8 cellular contexts compared by ENCODE assay signal in the genomic region with DNA sequence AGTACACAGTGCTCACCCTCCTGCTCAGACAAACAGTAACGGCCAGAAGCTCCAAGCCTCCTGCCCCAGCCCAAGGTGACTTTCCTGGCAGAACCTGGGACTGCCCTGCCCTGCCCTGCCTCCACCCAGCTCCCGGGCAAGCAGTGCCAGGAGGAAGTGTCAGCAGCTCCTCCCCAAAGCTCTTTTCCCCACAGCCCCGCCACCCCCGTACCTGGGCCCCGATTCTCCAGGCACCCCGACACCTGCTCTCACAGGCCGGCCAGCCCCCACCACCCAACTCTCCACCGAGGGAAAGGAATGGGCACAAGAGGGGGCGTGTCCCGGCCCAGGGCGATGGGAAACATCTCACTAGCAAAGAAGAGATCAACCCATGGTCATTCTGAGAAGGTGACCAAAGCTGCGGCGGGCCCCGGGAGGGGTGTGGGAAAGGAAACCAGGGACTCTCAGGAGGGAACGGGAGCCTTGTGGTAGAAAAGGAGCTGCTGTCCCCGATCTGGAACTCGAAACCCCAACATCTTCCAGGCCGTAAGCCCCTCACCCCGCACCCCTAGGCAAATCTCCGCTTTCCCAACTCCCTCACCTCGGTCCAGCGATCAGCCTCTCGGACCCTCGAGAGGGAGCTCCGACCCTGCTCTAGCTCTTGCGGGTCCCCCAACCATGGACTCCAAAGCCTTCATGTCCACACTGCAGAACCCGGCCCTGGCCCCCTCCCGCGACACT. TPM values are rescaled to one million over a fixed set of nuclear protein-coding genes. Genes with fewer than 3 reads are reported as not detected.
DNase-seq lines count a peak whose midpoint lies in the region; ATAC-seq, FAIRE-seq and TF ChIP-seq lines count a peak whose summit lies in the region.

No MANE protein-coding gene starts in this region.

- WGBS in prostate gland, result 4% methylated on average over 25 of the region's 29 CpGs

- H3K27ac ChIP-seq in SJCRH30 (peak overlapping the region; percentile 69), prostate gland (peak overlapping the region; percentile 88 to 89)

- H3K36me3 ChIP-seq in SJCRH30 (no peaks in the 10 kb centered on the region), prostate gland (no peaks in the 10 kb centered on the region)

- TF ChIP-seq CTCF in prostate gland (IDR thresholded peaks at IDR 0.05), result no peak

- DNase-seq in EH (ENCODE audit: low read depth) (peak; percentile 49), SJCRH30 (peak in 1 of 2 experiments; percentile 22), glomerular visceral epithelial cell (ENCODE audit: extremely low spot score) (peak; percentile 46), prostate gland (ENCODE audit: low spot score) (peak; percentile 31), KBM-7 (no peak), urothelium cell line (ENCODE audit: low spot score) (no peak), A172 (ENCODE audit: low spot score) (no peak)

- H3K27me3 ChIP-seq in SJCRH30 (no peaks in the 10 kb centered on the region), prostate gland (replicated peaks; ENCODE audit: insufficient read depth) (no peaks in the 10 kb centered on the region)

- H3K4me3 ChIP-seq in SJCRH30 (peak overlapping the region; percentile 76), prostate gland (peak overlapping the region; percentile 81 to 85)

- no peak for FAIRE-seq in urothelium cell line (lab: Jason Lieb, UNC)

- H3K9me3 ChIP-seq in SJCRH30 (replicated peaks), result no peaks in the 10 kb centered on the region
- no peaks in the 10 kb centered on the region for H3K9me3 ChIP-seq in prostate gland

- in situ Hi-C loops in KBM-7 (cut with MboI; ENCODE audit: low pct_unique_long_range_greater_than_20kb, low sequenced_read_pairs), result no loop called here

- peak; percentile 8 for TF ChIP-seq POLR2A in prostate gland (IDR thresholded peaks at IDR 0.05)

- H3K4me1 ChIP-seq in SJCRH30, result peaks cover 41% of the 10 kb centered on the region
- H3K4me1 ChIP-seq in prostate gland (replicated peaks), result peaks cover 26% of the 10 kb centered on the region

- ATAC-seq in GM18909 (IDR thresholded peaks at IDR 0.05; ENCODE audit: poor library complexity, unreplicated experiment), result no peak

- intact Hi-C loops in prostate gland (cut with DNase I), result loop anchor here (5.0 kb wide), 1 partner anchor 137 kb away; no protein-coding TSS in a partner anchor

RNA-seq across cellular contexts. Expression of a gene that starts 1.2 kb away (rescaled TPM):
- 17.4 and 21.7 TPM in 2 replicates for total RNA-seq in SJCRH30 (2014; rRNA removed; shearing (Covaris generic))
- total RNA-seq in prostate gland, result 100 to 1,000 TPM in 1 of 2 donors, 10 to 100 TPM in 1; 51.1 to 181 TPM
- 85.8 and 106 TPM in 2 replicates for total RNA-seq in A172 (2014; rRNA removed; shearing (Covaris generic))

RNA-seq across cellular contexts. Expression of a gene that starts 31.5 kb away (rescaled TPM):
- not detected in 2 replicates for total RNA-seq in SJCRH30 (2014; rRNA removed; shearing (Covaris generic))
- 1 to 10 TPM in 1 of 2 donors, not detected in 1; 7.0 TPM for total RNA-seq in prostate gland
- total RNA-seq in A172 (2014; rRNA removed; shearing (Covaris generic)), result not detected in 2 replicates

RNA-seq across cellular contexts. Expression of a gene that starts 43.3 kb away (rescaled TPM):
- 0.56 TPM in 1 of 2 replicates, not detected in the other for total RNA-seq in SJCRH30 (2014; rRNA removed; shearing (Covaris generic))
- not detected for total RNA-seq in prostate gland
- not detected in 2 replicates for total RNA-seq in A172 (2014; rRNA removed; shearing (Covaris generic))

Comparison
In these comparisons a context has a peak if more than half of its experiments do, and no peak if none do; other contexts are left out.
1. DNase-seq: peak in EH (single experiment), glomerular visceral epithelial cell (single experiment) and prostate gland (single experiment); none in KBM-7 (single experiment), urothelium cell line (single experiment) and A172 (single experiment).